In genomic region chr14:89621009-89621421, GRCh38 we compare ENCODE assay signal across 10 cellular contexts.
A peak's percentile ranks its signal among the peaks of the same experiment; 100 is the strongest.
DNase-seq lines count a peak whose midpoint lies in the region; ATAC-seq lines count a peak whose summit lies in the region.
"Had no signal": no experiment of that assay in that cellular context is flagged by ENCODE, and none has a peak within 500 bp of the region (broad histone marks: within the 10 kb centered on the region; RNA-seq: fewer than 3 reads in every experiment).

No MANE protein-coding gene starts in this region.

- peak overlapping the region; percentile 86 for H3K4me3 Mint-ChIP-seq in T-helper 17 cell
- peak overlapping the region; percentile 85 for H3K4me3 Mint-ChIP-seq in activated T-cell treated with anti-CD3 and anti-CD28 coated beads, Interleukin-2, amount 50 U/mL, for 24 hours

- H3K4me3 ChIP-seq in mesendoderm (ENCODE audit: low read length) (no peak overlapping the region), aorta (ENCODE audit: low read length in 2 of 2) (no peak overlapping the region)
- H3K4me3 ChIP-seq: PC-9 had no signal

- H3K27ac ChIP-seq in mesendoderm (ENCODE audit: low read depth, low read length) = no peak overlapping the region
- H3K27ac ChIP-seq in aorta (ENCODE audit: low read depth in 1 of 2, low read length in 2 of 2) = no peak overlapping the region
- H3K27ac ChIP-seq: PC-9 had no signal

- no peak overlapping the region for H4K8ac ChIP-seq in mesendoderm (ENCODE audit: low read depth, low read length)

- H3K79me2 ChIP-seq in mesendoderm (ENCODE audit: control insufficient read depth, insufficient read depth, low read length) = peaks cover 7% of the 10 kb centered on the region

- H3K27me3 ChIP-seq in mesendoderm (ENCODE audit: insufficient read depth, low read length, poor library complexity) (no peaks in the 10 kb centered on the region), aorta (ENCODE audit: control insufficient read depth in 1 of 2, insufficient read depth in 2 of 2, low read length in 1 of 2) (no peaks in the 10 kb centered on the region)

- peaks cover 8% of the 10 kb centered on the region for H3K9me3 Mint-ChIP-seq in activated T-cell treated with anti-CD3 and anti-CD28 coated beads, Interleukin-2, amount 50 U/mL, for 24 hours

- no peak overlapping the region for H2BK15ac ChIP-seq in mesendoderm (replicated peaks; ENCODE audit: low read depth)

- peak; percentile 37 for ATAC-seq in T-helper 17 cell
- peak; percentile 75 for ATAC-seq in stimulated activated naive CD8-positive, alpha-beta T cell treated with anti-CD3 and anti-CD28 coated beads, Interleukin-15, Interleukin-2, amounts not matched to agents 100 U/mL and 50 U/mL, for 24 hours
- no peak for ATAC-seq in aorta (ENCODE audit: low FRiP score)
- ATAC-seq in GM21367 (IDR thresholded peaks at IDR 0.05; ENCODE audit: unreplicated experiment) = no peak
- no peak for ATAC-seq in HG03442 (IDR thresholded peaks at IDR 0.05; ENCODE audit: unreplicated experiment)

- DNase-seq in T-helper 17 cell = peak in 1 of 3 donors; percentile 29
- DNase-seq in activated T-cell treated with anti-CD3 and anti-CD28 coated beads, Interleukin-2, amount 50 U/mL, for 24 hours = peak; percentile 79
- no peak for DNase-seq in mesendoderm
- peak; percentile 68 for DNase-seq in stimulated activated naive CD8-positive, alpha-beta T cell treated with anti-CD3 and anti-CD28 coated beads, Interleukin-15, Interleukin-2, amounts not matched to agents 100 U/mL and 50 U/mL, for 24 hours
- no peak for DNase-seq in aorta
- DNase-seq: HCEC 1CT, NCI-H1092 treated with DMSO at 0.1 percent for 48 hours, PC-9 had no signal

- H3K79me1 ChIP-seq in mesendoderm (ENCODE audit: low read length) = no peaks in the 10 kb centered on the region

- H3K9me3 ChIP-seq in T-helper 17 cell (ENCODE audit: control insufficient read depth, low read length, poor library complexity, severe bottlenecking) (no peaks in the 10 kb centered on the region), aorta (ENCODE audit: control insufficient read depth, low read length) (no peaks in the 10 kb centered on the region)

- H3K36me3 Mint-ChIP-seq in T-helper 17 cell (ENCODE audit: low read depth) = no peaks in the 10 kb centered on the region
- H3K36me3 Mint-ChIP-seq in activated T-cell treated with anti-CD3 and anti-CD28 coated beads, Interleukin-2, amount 50 U/mL, for 24 hours (ENCODE audit: low read depth) = peaks cover 23% of the 10 kb centered on the region

- no peak overlapping the region for H2BK120ac ChIP-seq in mesendoderm (ENCODE audit: low read depth, low read length)

- H2BK5ac ChIP-seq in mesendoderm (ENCODE audit: low read length) = no peak overlapping the region

- H3K36me3 ChIP-seq in mesendoderm (ENCODE audit: control insufficient read depth, insufficient read depth, low read length) (no peaks in the 10 kb centered on the region), aorta (ENCODE audit: control insufficient read depth in 1 of 2, insufficient read depth in 2 of 2, low read length in 1 of 2) (no peaks in the 10 kb centered on the region)

- H3K27me3 Mint-ChIP-seq in T-helper 17 cell = no peaks in the 10 kb centered on the region
- H3K27me3 Mint-ChIP-seq in activated T-cell treated with anti-CD3 and anti-CD28 coated beads, Interleukin-2, amount 50 U/mL, for 24 hours = no peaks in the 10 kb centered on the region

- peak overlapping the region; percentile 97 for H3K27ac Mint-ChIP-seq in T-helper 17 cell
- peak overlapping the region; percentile 97 for H3K27ac Mint-ChIP-seq in activated T-cell treated with anti-CD3 and anti-CD28 coated beads, Interleukin-2, amount 50 U/mL, for 24 hours

- H3K23ac ChIP-seq in mesendoderm (ENCODE audit: low read length) = no peak overlapping the region

- WGBS in mesendoderm (ENCODE audit: extremely low coverage, insufficient coverage, low lambda C conversion rate) = no CpG with 5 or more reads among the region's 5 CpGs
- WGBS in aorta, 2 donors = 90 to 91% methylated on average over 5 of the region's 5 CpGs

- intact Hi-C loops in aorta (cut with DNase I) = no loop called here

- H3K4me1 ChIP-seq in mesendoderm (ENCODE audit: control insufficient read depth, low read depth, low read length) (peaks cover 7% of the 10 kb centered on the region), aorta (ENCODE audit: control insufficient read depth in 1 of 2, insufficient read depth in 2 of 2, low read length in 2 of 2) (no peaks in the 10 kb centered on the region)

- no peak overlapping the region for H3K4me2 ChIP-seq in mesendoderm (ENCODE audit: low read length)
- H3K4me2 ChIP-seq: PC-9 had no signal

- peak overlapping the region; percentile 71 for H3K4ac ChIP-seq in mesendoderm (ENCODE audit: low read depth, low read length)

- no peak overlapping the region for H4K5ac ChIP-seq in mesendoderm (ENCODE audit: low read length)

- peaks cover 37% of the 10 kb centered on the region for H3K4me1 Mint-ChIP-seq in T-helper 17 cell
- H3K4me1 Mint-ChIP-seq in activated T-cell treated with anti-CD3 and anti-CD28 coated beads, Interleukin-2, amount 50 U/mL, for 24 hours (ENCODE audit: low read depth) = peaks cover 76% of the 10 kb centered on the region

- peak overlapping the region; percentile 40 for H3K18ac ChIP-seq in mesendoderm (ENCODE audit: low read length)

- no peak overlapping the region for H3K9ac ChIP-seq in mesendoderm (ENCODE audit: low read length)

- no peak overlapping the region for H2AK5ac ChIP-seq in mesendoderm (ENCODE audit: low read length)

- no peak overlapping the region for H3K56ac ChIP-seq in mesendoderm (ENCODE audit: low read length)

Comparison
In these comparisons a context has a peak if more than half of its experiments do, and no peak if none do; other contexts are left out.
1. ATAC-seq: peak in T-helper 17 cell (single experiment) and stimulated activated naive CD8-positive, alpha-beta T cell treated with anti-CD3 and anti-CD28 coated beads, Interleukin-15, Interleukin-2, amounts not matched to agents 100 U/mL and 50 U/mL, for 24 hours (single experiment); none in aorta (single experiment), GM21367 (single experiment) and HG03442 (single experiment).
2. DNase-seq: peak in activated T-cell treated with anti-CD3 and anti-CD28 coated beads, Interleukin-2, amount 50 U/mL, for 24 hours (single experiment) and stimulated activated naive CD8-positive, alpha-beta T cell treated with anti-CD3 and anti-CD28 coated beads, Interleukin-15, Interleukin-2, amounts not matched to agents 100 U/mL and 50 U/mL, for 24 hours (single experiment); none in mesendoderm (single experiment) and aorta (0 of 2).